In genomic region chr11:9232482-9232881, GRCh38 we compare ENCODE assay signal across 19 cellular contexts. TPM values are rescaled to one million over a fixed set of nuclear protein-coding genes. Genes with fewer than 3 reads are reported as not detected.
DNase-seq lines count a peak whose midpoint lies in the region; ATAC-seq, FAIRE-seq and TF ChIP-seq lines count a peak whose summit lies in the region.
"Had no signal": no experiment of that assay in that cellular context is flagged by ENCODE, and none has a peak within 500 bp of the region (broad histone marks: within the 10 kb centered on the region; RNA-seq: fewer than 3 reads in every experiment).

No MANE protein-coding gene starts in this region.

- peak overlapping the region; percentile 28 for H3K27ac ChIP-seq in A673 (ENCODE audit: low read depth, low read length, poor library complexity, severe bottlenecking)
- no peak overlapping the region for H3K27ac ChIP-seq in CD4-positive, alpha-beta T cell (ENCODE audit: low read depth, low read length)
- H3K27ac ChIP-seq in astrocyte (ENCODE audit: low read depth, low read length) = no peak overlapping the region
- H3K27ac ChIP-seq in effector memory CD4-positive, alpha-beta T cell (ENCODE audit: insufficient read depth, low read length, poor library complexity, severe bottlenecking) = no peak overlapping the region

- peaks cover 86% of the 10 kb centered on the region for H4K20me1 ChIP-seq in astrocyte (ENCODE audit: insufficient read depth, low read length)

- no peak overlapping the region for H3K4me2 ChIP-seq in astrocyte (ENCODE audit: low read length)

- no peak overlapping the region for H3K9ac ChIP-seq in astrocyte (ENCODE audit: low read length)

- no peak overlapping the region for H3K4me3 ChIP-seq in A673 (ENCODE audit: low read depth, low read length, poor library complexity, severe bottlenecking)
- no peak overlapping the region for H3K4me3 ChIP-seq in astrocyte (ENCODE audit: insufficient read depth, low read depth, low read length)
- no peak overlapping the region for H3K4me3 ChIP-seq in effector memory CD4-positive, alpha-beta T cell (ENCODE audit: insufficient read depth, low read depth, low read length, poor library complexity, severe bottlenecking)
- H3K4me3 ChIP-seq: testis had no signal

- H3K27me3 ChIP-seq in A673 (replicated peaks; ENCODE audit: insufficient read depth, low read depth, low read length, poor library complexity) = no peaks in the 10 kb centered on the region
- no peaks in the 10 kb centered on the region for H3K27me3 ChIP-seq in CD4-positive, alpha-beta T cell (ENCODE audit: control insufficient read depth, insufficient read depth, low read length)
- H3K27me3 ChIP-seq in astrocyte (ENCODE audit: insufficient read depth, low read length) = no peaks in the 10 kb centered on the region
- no peaks in the 10 kb centered on the region for H3K27me3 ChIP-seq in effector memory CD4-positive, alpha-beta T cell (replicated peaks; ENCODE audit: control insufficient read depth, insufficient read depth, low read length, poor library complexity, severe bottlenecking)
- H3K27me3 ChIP-seq: right lobe of liver, testis had no signal

- no peak for FAIRE-seq in astrocyte (lab: Jason Lieb, UNC)

- intact Hi-C loops in A673 (cut with micrococcal nuclease; ENCODE audit: unreplicated experiment) = no loop called here
- intact Hi-C loops in CD4-positive, alpha-beta T cell (cut with DNase I, micrococcal nuclease) = no loop called here

- peaks cover 72% of the 10 kb centered on the region for H3K4me1 Mint-ChIP-seq in CD4-positive, alpha-beta T cell (ENCODE audit: low read depth)
- H3K4me1 Mint-ChIP-seq in astrocyte (ENCODE audit: low read depth, unreplicated experiment) (peaks cover 32% of the 10 kb centered on the region), nephron (peaks cover 36% of the 10 kb centered on the region)

- peaks cover 7% of the 10 kb centered on the region for H3K4me1 ChIP-seq in A673 (ENCODE audit: insufficient read depth, low read length, poor library complexity, severe bottlenecking)
- peaks cover 10% of the 10 kb centered on the region for H3K4me1 ChIP-seq in astrocyte (ENCODE audit: insufficient read depth, low read length)
- H3K4me1 ChIP-seq in effector memory CD4-positive, alpha-beta T cell (ENCODE audit: control insufficient read depth, insufficient read depth, low read length, poor library complexity, severe bottlenecking) = no peaks in the 10 kb centered on the region

- CTCF ChIA-PET in A673 (lab: Charles Lee) = no interaction called here
- CTCF ChIA-PET in CD4-positive, alpha-beta T cell (lab: Charles Lee) = no interaction called here

- H3K27ac Mint-ChIP-seq in CD4-positive, alpha-beta T cell = peak overlapping the region; percentile 24
- peak overlapping the region; percentile 59 for H3K27ac Mint-ChIP-seq in astrocyte (ENCODE audit: unreplicated experiment)
- peak overlapping the region in 2 of 3 experiments; percentile 75 to 90 for H3K27ac Mint-ChIP-seq in nephron

- peak overlapping the region; percentile 85 for H3K4me3 Mint-ChIP-seq in CD4-positive, alpha-beta T cell
- H3K4me3 Mint-ChIP-seq in astrocyte (ENCODE audit: unreplicated experiment) (no peak overlapping the region), nephron (no peak overlapping the region)

- H3K27me3 Mint-ChIP-seq in CD4-positive, alpha-beta T cell = no peaks in the 10 kb centered on the region
- no peaks in the 10 kb centered on the region for H3K27me3 Mint-ChIP-seq in astrocyte (ENCODE audit: low read depth, unreplicated experiment)
- no peaks in the 10 kb centered on the region for H3K27me3 Mint-ChIP-seq in nephron (ENCODE audit: low read depth)
- H3K27me3 Mint-ChIP-seq: activated CD4-positive, alpha-beta T cell treated with anti-CD3 and anti-CD28 coated beads for 36 hours; activated naive CD8-positive, alpha-beta T cell; brain had no signal

- TF ChIP-seq CTCF in A673 (conservative IDR thresholded peaks at IDR 0.05; ENCODE audit: low read depth, low read length) = no peak
- no peak for TF ChIP-seq CTCF in CD4-positive, alpha-beta T cell (IDR thresholded peaks at IDR 0.05)
- TF ChIP-seq CTCF in astrocyte (IDR thresholded peaks at IDR 0.05; ENCODE audit: insufficient read depth, low read depth, low read length) = no peak
- no peak for TF ChIP-seq CTCF in nephron (IDR thresholded peaks at IDR 0.05; ENCODE audit: unreplicated experiment in 3 of 3)

- ATAC-seq in CD4-positive, alpha-beta T cell (ENCODE audit: poor library complexity) = no peak
- ATAC-seq in HG03439 (IDR thresholded peaks at IDR 0.05; ENCODE audit: unreplicated experiment) = no peak

- no peaks in the 10 kb centered on the region for H3K36me3 Mint-ChIP-seq in CD4-positive, alpha-beta T cell (ENCODE audit: low read depth)
- peaks cover 3% of the 10 kb centered on the region for H3K36me3 Mint-ChIP-seq in astrocyte (ENCODE audit: low read depth, unreplicated experiment)
- peaks cover 26% of the 10 kb centered on the region for H3K36me3 Mint-ChIP-seq in nephron (ENCODE audit: low read depth)

- H2AFZ ChIP-seq in astrocyte (ENCODE audit: low read depth, low read length) = no peak overlapping the region

- peaks cover 95% of the 10 kb centered on the region for H3K79me2 ChIP-seq in astrocyte (ENCODE audit: insufficient read depth, low read length)

- DNase-seq in A673 (ENCODE audit: low spot score) (no peak), astrocyte (ENCODE audit: low read depth) (no peak), NCI-H446 treated with DMSO at 0.1 percent for 48 hours (lab: John Stamatoyannopoulos, UW) (no peak), GF-D8 (lab: John Stamatoyannopoulos, UW) (no peak)
- DNase-seq in CD4-positive, alpha-beta T cell = no peak
- no peak for DNase-seq in effector memory CD4-positive, alpha-beta T cell
- DNase-seq: activated CD4-positive, alpha-beta T cell treated with anti-CD3 and anti-CD28 coated beads for 36 hours; activated T-cell treated with anti-CD3 and anti-CD28 coated beads, Interleukin-2, amount 50 U/mL, for 72 hours; cortex of kidney; islet precursor cell; NCI-H1436; NCI-H524 treated with DMSO at 0.1 percent for 48 hours; right lobe of liver; SW 1271; testis had no signal

- H3K9me3 ChIP-seq in A673 (ENCODE audit: low read depth, low read length, poor library complexity, severe bottlenecking) = peaks cover 4% of the 10 kb centered on the region
- no peaks in the 10 kb centered on the region for H3K9me3 ChIP-seq in CD4-positive, alpha-beta T cell (ENCODE audit: control insufficient read depth, low read length)
- H3K9me3 ChIP-seq in astrocyte (ENCODE audit: insufficient read depth, low read depth, low read length) = no peaks in the 10 kb centered on the region
- H3K9me3 ChIP-seq in effector memory CD4-positive, alpha-beta T cell (ENCODE audit: control insufficient read depth, low read length) = no peaks in the 10 kb centered on the region
- H3K9me3 ChIP-seq: right lobe of liver, testis had no signal

- POLR2A ChIA-PET in A673 (lab: Charles Lee; ENCODE audit: low non-redundant PET) = no interaction called here
- POLR2A ChIA-PET in CD4-positive, alpha-beta T cell (lab: Charles Lee) = interaction anchor here (0.6 to 1.6 kb wide), 2 partner anchors 81 to 230 kb away, joined by 3 to 6 read pairs; partner anchors contain the start of gene TMEM41B

- no peaks in the 10 kb centered on the region for H3K9me3 Mint-ChIP-seq in CD4-positive, alpha-beta T cell
- H3K9me3 Mint-ChIP-seq in astrocyte (ENCODE audit: unreplicated experiment) (no peaks in the 10 kb centered on the region), nephron (peaks cover 7% of the 10 kb centered on the region)
- H3K9me3 Mint-ChIP-seq: activated T-cell treated with anti-CD3 and anti-CD28 coated beads, Interleukin-2, amount 50 U/mL, for 72 hours had no signal

- no TSS peak for BruUV-seq in A673 (replicated peaks; lab: Mats Ljungman, UMichigan)

- no peaks in the 10 kb centered on the region for H3K36me3 ChIP-seq in A673 (ENCODE audit: insufficient read depth, low read length, poor library complexity, severe bottlenecking)
- no peaks in the 10 kb centered on the region for H3K36me3 ChIP-seq in astrocyte (ENCODE audit: insufficient read depth, low read length)
- no peaks in the 10 kb centered on the region for H3K36me3 ChIP-seq in effector memory CD4-positive, alpha-beta T cell (ENCODE audit: control insufficient read depth, insufficient read depth, low read length)
- H3K36me3 ChIP-seq: right lobe of liver had no signal

RNA-seq across cellular contexts. Expression of gene DENND5A, which starts 32.7 kb away (rescaled TPM):
- total RNA-seq in A673 (2021) = 65.4 and 69.7 TPM in 2 replicates
- 100 to 1,000 TPM; 101 to 103 TPM for total RNA-seq in CD4-positive, alpha-beta T cell
- 147 and 156 TPM in 2 replicates for total RNA-seq in astrocyte

Comparison
In these comparisons a context has a peak if more than half of its experiments do, and no peak if none do; other contexts are left out.
1. H3K27ac Mint-ChIP-seq: peak in every context shown above with its lines; median percentile 82 in nephron; 59 in astrocyte; 24 in CD4-positive, alpha-beta T cell.